ENCODE assay signal across 14 cellular contexts in the genomic region with DNA sequence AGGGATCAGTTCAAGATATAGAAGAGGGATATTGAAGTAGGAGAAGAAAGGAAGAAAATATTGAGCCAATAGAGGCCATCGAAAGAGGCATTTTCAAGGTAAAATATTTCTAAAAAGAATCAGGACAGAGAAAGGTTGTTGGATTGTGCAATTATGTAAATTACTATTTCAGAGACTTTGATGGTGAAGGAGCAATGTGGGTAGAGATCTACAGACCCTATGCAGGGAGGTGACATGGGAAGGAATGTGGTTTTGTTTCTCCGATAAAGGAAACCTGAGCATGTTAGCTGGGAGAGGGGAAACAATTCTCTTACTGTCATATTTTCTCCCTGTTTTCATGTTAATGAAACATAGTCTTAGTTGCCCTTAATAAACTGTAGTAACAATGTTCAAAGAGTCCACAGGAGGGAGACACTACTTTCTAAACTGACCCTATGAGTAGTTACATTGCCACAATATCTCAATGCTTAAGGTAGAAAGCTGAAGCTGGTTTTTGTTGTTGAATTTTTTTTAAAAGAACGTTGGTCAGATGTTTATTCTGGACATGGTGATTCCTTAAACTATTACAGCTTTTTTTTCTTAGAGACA.
DNase-seq lines count a peak whose midpoint lies in the region; ATAC-seq and TF ChIP-seq lines count a peak whose summit lies in the region.
"Had no signal": no experiment of that assay in that cellular context is flagged by ENCODE, and none has a peak within 500 bp of the region (broad histone marks: within the 10 kb centered on the region; RNA-seq: fewer than 3 reads in every experiment).

No MANE protein-coding gene starts in this region.

- H3K79me1 ChIP-seq in mesenchymal stem cell (replicated peaks; ENCODE audit: low read length, poor library complexity, severe bottlenecking) (no peaks in the 10 kb centered on the region), neuronal stem cell (ENCODE audit: low read depth, low read length) (no peaks in the 10 kb centered on the region)

- H3K4me2 ChIP-seq in mesenchymal stem cell (ENCODE audit: low read length, poor library complexity, severe bottlenecking): no peak overlapping the region
- no peak overlapping the region for H3K4me2 ChIP-seq in neuronal stem cell (ENCODE audit: insufficient read depth, low read length, poor library complexity, severe bottlenecking)

- H4K91ac ChIP-seq in mesenchymal stem cell (ENCODE audit: low read length) (no peak overlapping the region), neuronal stem cell (ENCODE audit: low read depth, low read length, poor library complexity) (no peak overlapping the region)

- no peaks in the 10 kb centered on the region for H3K27me3 Mint-ChIP-seq in CD4-positive, alpha-beta memory T cell

- H2BK12ac ChIP-seq in mesenchymal stem cell (ENCODE audit: low read length in 2 of 2) (no peak overlapping the region), neuronal stem cell (ENCODE audit: low read length) (no peak overlapping the region)

- H3K18ac ChIP-seq in mesenchymal stem cell (ENCODE audit: low read depth in 1 of 2, low read length in 2 of 2) (no peak overlapping the region), neuronal stem cell (ENCODE audit: low read length) (no peak overlapping the region)

- H3K4me3 Mint-ChIP-seq in CD4-positive, alpha-beta memory T cell: no peak overlapping the region

- peaks cover 1 to 10% (median 5%) of the 10 kb centered on the region in 8 donors for H3K9me3 Mint-ChIP-seq in CD4-positive, alpha-beta memory T cell

- H3K9me3 ChIP-seq in mesenchymal stem cell (ENCODE audit: control insufficient read depth, low read length): peaks cover 4% of the 10 kb centered on the region
- H3K9me3 ChIP-seq in neuronal stem cell (replicated peaks in 1 of 2; ENCODE audit: control insufficient read depth in 2 of 2, insufficient read depth in 1 of 2, low read depth in 1 of 2, low read length in 2 of 2): no peaks in the 10 kb centered on the region
- H3K9me3 ChIP-seq in CD4-positive, alpha-beta memory T cell (ENCODE audit: control insufficient read depth in 1 of 2, low read length in 2 of 2): no peaks in the 10 kb centered on the region
- H3K9me3 ChIP-seq: prostate gland, thoracic aorta had no signal

- H2BK15ac ChIP-seq in mesenchymal stem cell (ENCODE audit: low read depth, poor library complexity, severe bottlenecking) (no peak overlapping the region), neuronal stem cell (ENCODE audit: low read length) (no peak overlapping the region)

- DNase-seq in LNCaP clone FGC (ENCODE audit: low read depth): peak; percentile 22
- DNase-seq in astrocyte of the spinal cord (ENCODE audit: low read depth, low spot score): peak; percentile 35
- DNase-seq in mesenchymal stem cell: peak; percentile 12
- DNase-seq in neuronal stem cell (ENCODE audit: low spot score): no peak
- no peak for DNase-seq in GM19240 (ENCODE audit: insufficient read length, low spot score)
- DNase-seq in CD4-positive, alpha-beta memory T cell: no peak
- DNase-seq: aorta, DMS 273 treated with DMSO at 0.1 percent for 48 hours, left ventricle myocardium superior, T-helper 9 cell had no signal

- WGBS in mesenchymal stem cell: 82% methylated on average over 1 of the region's 3 CpGs
- WGBS in neuronal stem cell (ENCODE audit: extremely low coverage in 2 of 2, insufficient read length in 2 of 2, insufficient replicate concordance in 1 of 2), 2 donors: no CpG with 5 or more reads among the region's 3 CpGs

- ATAC-seq in HG02973 (IDR thresholded peaks at IDR 0.05; ENCODE audit: unreplicated experiment): no peak
- ATAC-seq: left ventricle myocardium superior had no signal

- H3K4me1 ChIP-seq in mesenchymal stem cell (ENCODE audit: control insufficient read depth, insufficient read depth, low read depth, low read length): no peaks in the 10 kb centered on the region
- H3K4me1 ChIP-seq in neuronal stem cell (ENCODE audit: control insufficient read depth in 2 of 2, insufficient read depth in 1 of 2, low read depth in 1 of 2, low read length in 2 of 2): peaks cover 0 to 8% of the 10 kb centered on the region in 2 donors
- H3K4me1 ChIP-seq in CD4-positive, alpha-beta memory T cell (ENCODE audit: insufficient read depth, low read length): no peaks in the 10 kb centered on the region
- H3K4me1 ChIP-seq: prostate gland had no signal

- H2AFZ ChIP-seq in mesenchymal stem cell (ENCODE audit: low read depth, low read length) (no peak overlapping the region), neuronal stem cell (ENCODE audit: low read length) (no peak overlapping the region)

- intact Hi-C loops in CD4-positive, alpha-beta memory T cell (cut with micrococcal nuclease): no loop called here

- in situ Hi-C loops in astrocyte of the spinal cord (cut with HindIII; ENCODE audit: low sequenced_read_pairs): no loop called here

- H3K14ac ChIP-seq in mesenchymal stem cell (ENCODE audit: low read length in 2 of 2) (no peak overlapping the region), neuronal stem cell (ENCODE audit: low read length) (no peak overlapping the region)

- H2BK120ac ChIP-seq in mesenchymal stem cell (ENCODE audit: low read depth, low read length) (no peak overlapping the region), neuronal stem cell (ENCODE audit: low read depth, low read length) (no peak overlapping the region)

- no peaks in the 10 kb centered on the region for H3K36me3 Mint-ChIP-seq in CD4-positive, alpha-beta memory T cell

- H3K27me3 ChIP-seq in mesenchymal stem cell (ENCODE audit: control insufficient read depth in 1 of 2, insufficient read depth in 1 of 2, low read length in 2 of 2): no peaks in the 10 kb centered on the region
- H3K27me3 ChIP-seq in neuronal stem cell (ENCODE audit: control insufficient read depth in 3 of 3, insufficient read depth in 3 of 3, low read depth in 1 of 3, low read length in 3 of 3): no peaks in the 10 kb centered on the region
- H3K27me3 ChIP-seq in CD4-positive, alpha-beta memory T cell (ENCODE audit: insufficient read depth, low read length): no peaks in the 10 kb centered on the region

- no peak overlapping the region for H3K23ac ChIP-seq in mesenchymal stem cell (ENCODE audit: low read length in 2 of 2)
- no peak overlapping the region for H3K23ac ChIP-seq in neuronal stem cell (ENCODE audit: low read depth, low read length, poor library complexity)

- H3K4me3 ChIP-seq in LNCaP clone FGC (ENCODE audit: low read depth, low read length) (no peak overlapping the region), astrocyte of the spinal cord (ENCODE audit: low read depth, low read length) (no peak overlapping the region), mesenchymal stem cell (ENCODE audit: insufficient read depth in 1 of 2, low read depth in 1 of 2, low read length in 2 of 2) (no peak overlapping the region), neuronal stem cell (ENCODE audit: low read length in 2 of 2) (no peak overlapping the region)
- H3K4me3 ChIP-seq in CD4-positive, alpha-beta memory T cell (ENCODE audit: low read length in 2 of 2): no peak overlapping the region
- H3K4me3 ChIP-seq: prostate gland, thoracic aorta had no signal

- H3K27ac ChIP-seq in mesenchymal stem cell (ENCODE audit: low read length, poor library complexity, severe bottlenecking) (no peak overlapping the region), neuronal stem cell (replicated peaks; ENCODE audit: low read length) (no peak overlapping the region)
- no peak overlapping the region for H3K27ac ChIP-seq in CD4-positive, alpha-beta memory T cell (ENCODE audit: low read depth, low read length)
- H3K27ac ChIP-seq: prostate gland, thoracic aorta had no signal

- TF ChIP-seq CTCF in GM12872 (IDR thresholded peaks at IDR 0.05; ENCODE audit: insufficient read depth, low read depth, low read length) (peak; percentile 21; the same call in 1 of the 3 replicates), LNCaP clone FGC (IDR thresholded peaks at IDR 0.05; ENCODE audit: control insufficient read depth, extremely low read depth, insufficient read depth) (peak; percentile 52), astrocyte of the spinal cord (IDR thresholded peaks at IDR 0.05; ENCODE audit: low read depth, low read length) (peak; percentile 11)

- H3K4me1 Mint-ChIP-seq in CD4-positive, alpha-beta memory T cell: no peaks in the 10 kb centered on the region

- H2BK5ac ChIP-seq in mesenchymal stem cell (ENCODE audit: low read depth, low read length, poor library complexity, severe bottlenecking): no peak overlapping the region
- no peak overlapping the region for H2BK5ac ChIP-seq in neuronal stem cell (ENCODE audit: low read length)

- H3K9ac ChIP-seq in mesenchymal stem cell (ENCODE audit: low read length): no peak overlapping the region
- H3K9ac ChIP-seq in neuronal stem cell (ENCODE audit: low read depth, low read length, poor library complexity): no peak overlapping the region

- H2AK5ac ChIP-seq in mesenchymal stem cell (ENCODE audit: low read length, severe bottlenecking) (no peak overlapping the region), neuronal stem cell (ENCODE audit: low read depth, low read length) (no peak overlapping the region)

- H3K27ac Mint-ChIP-seq in CD4-positive, alpha-beta memory T cell: no peak overlapping the region

- POLR2A ChIA-PET in CD4-positive, alpha-beta memory T cell (lab: Charles Lee; ENCODE audit: partially characterized antibody): no interaction called here

- no peak overlapping the region for H4K8ac ChIP-seq in mesenchymal stem cell (ENCODE audit: low read length)
- H4K8ac ChIP-seq in neuronal stem cell (ENCODE audit: low read depth, low read length): no peak overlapping the region

- CTCF ChIA-PET in CD4-positive, alpha-beta memory T cell (lab: Charles Lee; ENCODE audit: partially characterized antibody): no interaction called here

- H3K36me3 ChIP-seq in mesenchymal stem cell (ENCODE audit: control insufficient read depth in 1 of 2, insufficient read depth in 2 of 2, low read depth in 1 of 2, low read length in 2 of 2): no peaks in the 10 kb centered on the region
- H3K36me3 ChIP-seq in neuronal stem cell (replicated peaks in 1 of 2; ENCODE audit: control insufficient read depth in 2 of 2, insufficient read depth in 2 of 2, low read length in 2 of 2): no peaks in the 10 kb centered on the region
- no peaks in the 10 kb centered on the region for H3K36me3 ChIP-seq in CD4-positive, alpha-beta memory T cell (ENCODE audit: insufficient read depth, low read length)
- H3K36me3 ChIP-seq: prostate gland, thoracic aorta had no signal

- H3K4ac ChIP-seq in mesenchymal stem cell (ENCODE audit: low read depth in 1 of 2, low read length in 2 of 2): no peak overlapping the region
- H3K4ac ChIP-seq in neuronal stem cell (ENCODE audit: low read length): no peak overlapping the region

Comparison
In these comparisons a context has a peak if more than half of its experiments do, and no peak if none do; other contexts are left out.
1. DNase-seq: peak in LNCaP clone FGC (single experiment), astrocyte of the spinal cord (single experiment) and mesenchymal stem cell (single experiment); none in neuronal stem cell (single experiment), GM19240 (single experiment) and CD4-positive, alpha-beta memory T cell (0 of 5).
2. Peak in every context shown above with its lines, with median percentiles within 50 percentile points of each other: CTCF ChIP-seq.